Comparison of ENCODE assay signal across 9 cellular contexts in the genomic region with DNA sequence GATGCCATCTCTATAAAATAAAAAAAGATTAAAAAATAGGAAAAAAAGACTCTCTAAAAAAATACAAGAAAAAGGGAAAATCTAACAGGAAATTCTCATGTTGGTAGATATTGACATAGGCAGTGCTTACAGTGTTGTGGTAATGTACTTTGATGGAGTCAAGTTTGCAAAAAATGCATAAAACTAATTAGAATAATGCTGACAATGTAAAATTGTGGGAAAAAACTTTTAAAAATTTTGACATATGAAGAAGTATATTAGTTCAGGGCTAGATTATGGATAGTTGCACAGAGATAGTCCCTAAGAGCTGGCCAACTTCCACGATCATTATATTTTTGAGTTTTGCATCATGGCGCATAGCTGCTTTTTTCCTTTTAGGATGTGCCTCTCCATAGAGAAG.
"Had no signal": no experiment of that assay in that cellular context is flagged by ENCODE, and none has a peak within 500 bp of the region (broad histone marks: within the 10 kb centered on the region; RNA-seq: fewer than 3 reads in every experiment).

No MANE protein-coding gene starts in this region.

- H3K4me2 ChIP-seq: KMS-11 had no signal

- H2AFZ ChIP-seq: GM23248 had no signal

- H3K27ac ChIP-seq: GM23248, KMS-11 had no signal

- DNase-seq: GM23248, GOT3, H9, HCEC 1CT, Karpas-422, KBM-7 had no signal

- FAIRE-seq: H54, HTR-8/SVneo had no signal

- H3K9ac ChIP-seq: GM23248, KMS-11 had no signal

- H3K4me3 ChIP-seq: GM23248 had no signal
